In the genomic region with DNA sequence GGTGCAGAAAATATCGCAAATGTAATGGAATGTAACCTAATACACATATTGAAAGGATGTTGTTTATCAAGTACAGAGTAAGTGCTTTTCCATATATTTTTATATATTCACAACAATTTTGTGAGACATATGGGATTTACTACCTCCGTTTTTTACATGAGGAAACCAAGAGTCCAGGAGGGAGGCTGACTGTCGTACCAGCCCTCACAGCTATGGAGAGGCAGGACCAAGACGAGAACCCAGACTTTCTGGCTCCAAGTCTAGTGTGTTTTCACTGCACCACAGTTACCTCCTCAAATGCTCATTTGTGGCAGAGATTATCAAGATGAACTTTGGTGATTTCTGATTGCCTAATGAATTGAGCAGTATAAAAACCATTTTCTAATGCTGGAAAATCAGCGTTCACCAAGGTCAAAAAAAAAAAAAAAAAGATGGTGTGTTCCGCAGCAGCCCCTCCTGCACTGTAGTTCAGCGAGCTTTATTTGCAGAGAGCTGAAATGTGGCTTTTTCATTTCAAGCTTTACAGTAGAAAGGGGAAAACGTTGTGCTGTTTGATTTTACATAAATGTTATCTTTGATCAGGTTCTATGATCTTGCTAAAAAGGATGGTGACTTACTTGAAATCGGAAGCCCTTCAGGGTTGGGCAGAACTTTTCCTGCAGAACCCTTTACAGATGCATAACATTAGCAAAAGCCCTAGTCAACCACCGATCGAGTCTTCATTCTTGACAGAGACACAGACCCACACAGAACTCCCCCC, we compare ENCODE assay signal across 13 cellular contexts. TPM values are rescaled to one million over a fixed set of nuclear protein-coding genes. Genes with fewer than 3 reads are reported as not detected.
DNase-seq lines count a peak whose midpoint lies in the region; ATAC-seq, FAIRE-seq and TF ChIP-seq lines count a peak whose summit lies in the region.
"Had no signal": no experiment of that assay in that cellular context is flagged by ENCODE, and none has a peak within 500 bp of the region (broad histone marks: within the 10 kb centered on the region; RNA-seq: fewer than 3 reads in every experiment).

No MANE protein-coding gene starts in this region.

- H3K4me1 Mint-ChIP-seq in activated T-cell treated with anti-CD3 and anti-CD28 coated beads, Interleukin-2, amount 50 U/mL, for 24 hours (ENCODE audit: low read depth) = no peaks in the 10 kb centered on the region
- H3K4me1 Mint-ChIP-seq: natural killer cell had no signal

- no peaks in the 10 kb centered on the region for H3K79me2 ChIP-seq in GM23248 (ENCODE audit: insufficient read depth)
- no peaks in the 10 kb centered on the region for H3K79me2 ChIP-seq in keratinocyte (ENCODE audit: control insufficient read depth, insufficient read depth, low read length)

- no peaks in the 10 kb centered on the region for H3K36me3 ChIP-seq in GM23248 (ENCODE audit: low read depth)
- H3K36me3 ChIP-seq in Panc1 (ENCODE audit: control insufficient read depth, insufficient read depth, low read length) = no peaks in the 10 kb centered on the region; the same call in 1 of the 2 replicates
- peaks cover 1 to 6% of the 10 kb centered on the region in 2 experiments for H3K36me3 ChIP-seq in keratinocyte (ENCODE audit: control insufficient read depth in 2 of 2, extremely low read depth in 1 of 2, insufficient read depth in 2 of 2, low read length in 2 of 2)
- peaks cover 6 to 18% (median 12%) of the 10 kb centered on the region in 4 donors for H3K36me3 ChIP-seq in stomach

- no peak for TF ChIP-seq EP300 in stomach (IDR thresholded peaks at IDR 0.05)

- H3K27ac Mint-ChIP-seq in activated T-cell treated with anti-CD3 and anti-CD28 coated beads, Interleukin-2, amount 50 U/mL, for 24 hours = no peak overlapping the region
- H3K27ac Mint-ChIP-seq: natural killer cell had no signal

- H3K9me3 Mint-ChIP-seq in activated T-cell treated with anti-CD3 and anti-CD28 coated beads, Interleukin-2, amount 50 U/mL, for 24 hours = no peaks in the 10 kb centered on the region
- H3K9me3 Mint-ChIP-seq: natural killer cell had no signal

- FAIRE-seq in keratinocyte (lab: Jason Lieb, UNC) = no peak

- peak overlapping the region; percentile 9; the same call in 1 of the 2 replicates for H2AFZ ChIP-seq in GM23248
- H2AFZ ChIP-seq in keratinocyte (ENCODE audit: control insufficient read depth, low read length) = no peak overlapping the region

- H3K27me3 Mint-ChIP-seq in activated T-cell treated with anti-CD3 and anti-CD28 coated beads, Interleukin-2, amount 50 U/mL, for 24 hours = no peaks in the 10 kb centered on the region

- dilution Hi-C loops in keratinocyte (cut with MboI; ENCODE audit: extremely low pct_ligation_motif_present, low sequenced_read_pairs) = no loop called here

- H3K4me3 Mint-ChIP-seq in activated T-cell treated with anti-CD3 and anti-CD28 coated beads, Interleukin-2, amount 50 U/mL, for 24 hours = no peak overlapping the region
- H3K4me3 Mint-ChIP-seq: natural killer cell had no signal

- ATAC-seq in Panc1 = 0 out of 2 replicates have a peak, but pooled peaks have one; percentile 40
- ATAC-seq: natural killer cell had no signal

- in situ Hi-C loops in GM23248 (cut with MboI) (no loop called here), Panc1 (cut with HindIII; ENCODE audit: low pct_unique_long_range_greater_than_20kb, low sequenced_read_pairs) (no loop called here)

- no peaks in the 10 kb centered on the region for H3K9me3 ChIP-seq in GM23248 (ENCODE audit: low read depth)
- no peaks in the 10 kb centered on the region for H3K9me3 ChIP-seq in Panc1 (ENCODE audit: control insufficient read depth, insufficient read depth, low read depth, low read length)
- no peaks in the 10 kb centered on the region for H3K9me3 ChIP-seq in keratinocyte (ENCODE audit: control insufficient read depth, low read depth, low read length)
- no peaks in the 10 kb centered on the region for H3K9me3 ChIP-seq in stomach

- H3K4me3 ChIP-seq in GM23248 = no peak overlapping the region
- peak overlapping the region in 1 of 2 experiments; percentile 25; a peak in 2 of 4 replicates for H3K4me3 ChIP-seq in Panc1 (ENCODE audit: low read depth in 2 of 2, low read length in 2 of 2)
- H3K4me3 ChIP-seq in keratinocyte (ENCODE audit: control insufficient read depth in 2 of 3, extremely low read depth in 1 of 3, insufficient read depth in 2 of 3, low read depth in 1 of 3, low read length in 3 of 3) = no peak overlapping the region
- H3K4me3 ChIP-seq in stomach = no peak overlapping the region

- POLR2A ChIA-PET in Panc1 (lab: Charles Lee) = interaction anchor here (0.6 to 0.7 kb wide), 3 partner anchors 20 to 1056 kb away, joined by 3 to 8 read pairs (median 5); no protein-coding TSS in a partner anchor

- H4K20me1 ChIP-seq in GM23248 (ENCODE audit: insufficient read depth) = no peaks in the 10 kb centered on the region
- H4K20me1 ChIP-seq in keratinocyte (ENCODE audit: control insufficient read depth, extremely low read depth, insufficient read depth, low read length) = no peaks in the 10 kb centered on the region

- no peak for TF ChIP-seq CTCF in Panc1 (IDR thresholded peaks at IDR 0.05)
- no peak for TF ChIP-seq CTCF in keratinocyte (optimal IDR thresholded peaks at IDR 0.05 in 1 of 3, IDR thresholded peaks at IDR 0.05 in 1 of 3, conservative IDR thresholded peaks at IDR 0.05 in 1 of 3; ENCODE audit: extremely low read depth in 1 of 3, insufficient read depth in 2 of 3, low read length in 3 of 3)
- TF ChIP-seq CTCF in stomach (IDR thresholded peaks at IDR 0.05) = no peak

- CTCF ChIA-PET in Panc1 (lab: Charles Lee) = interaction anchor here (0.6 to 0.7 kb wide), 3 partner anchors 85 to 513 kb away, joined by 3 to 7 read pairs (median 5); no protein-coding TSS in a partner anchor

- TF ChIP-seq POLR2A in stomach (IDR thresholded peaks at IDR 0.05) = no peak

- H3K9me1 ChIP-seq in keratinocyte (ENCODE audit: control insufficient read depth, extremely low read depth, insufficient read depth, low read length) = no peaks in the 10 kb centered on the region

- DNase-seq in GM23248 (no peak), Panc1 (ENCODE audit: low read depth, low spot score) (no peak), keratinocyte (ENCODE audit: low read depth, low spot score) (no peak), stomach (no peak), DMS79 treated with DMSO at 0.1 percent for 48 hours (lab: John Stamatoyannopoulos, UW) (no peak)
- no peak for DNase-seq in activated T-cell treated with anti-CD3 and anti-CD28 coated beads, Interleukin-2, amount 50 U/mL, for 48 hours
- no peak for DNase-seq in activated T-cell treated with anti-CD3 and anti-CD28 coated beads, Interleukin-2, amount 50 U/mL, for 24 hours
- DNase-seq: activated CD4-positive, alpha-beta T cell treated with anti-CD3 and anti-CD28 coated beads for 4 hours; activated T-cell treated with anti-CD3 and anti-CD28 coated beads for 4 hours; natural killer cell; NCI-H526 treated with DMSO at 0.1 percent for 48 hours; stimulated activated naive CD4-positive, alpha-beta T cell; T-helper 1 cell had no signal

- H3K9ac ChIP-seq in GM23248 (0 out of 2 replicates have a peak overlapping the region, but pooled peaks have one; percentile 24), keratinocyte (ENCODE audit: control insufficient read depth, extremely low read depth, insufficient read depth, low read length) (no peak overlapping the region)

- peaks cover 36% of the 10 kb centered on the region for H3F3A ChIP-seq in GM23248 (ENCODE audit: insufficient read depth)

- H3K9me2 ChIP-seq in GM23248 (ENCODE audit: insufficient read depth) = no peaks in the 10 kb centered on the region

- H3K27ac ChIP-seq in GM23248 (peak overlapping the region; percentile 68; the same call in 1 of the 2 replicates), Panc1 (ENCODE audit: low read length) (peak overlapping the region; percentile 55), keratinocyte (ENCODE audit: control insufficient read depth, insufficient read depth, low read length) (no peak overlapping the region), stomach (peak overlapping the region; percentile 40 to 78 (median 59))

- no TSS peak for BruUV-seq in Panc1 (replicated peaks; lab: Mats Ljungman, UMichigan)

- peaks cover 35% of the 10 kb centered on the region for H3K36me3 Mint-ChIP-seq in activated T-cell treated with anti-CD3 and anti-CD28 coated beads, Interleukin-2, amount 50 U/mL, for 24 hours (ENCODE audit: low read depth)
- H3K36me3 Mint-ChIP-seq: natural killer cell had no signal

- H3K4me2 ChIP-seq in GM23248 (ENCODE audit: unreplicated experiment) (peak overlapping the region; percentile 29), keratinocyte (ENCODE audit: control insufficient read depth, extremely low read depth, insufficient read depth, low read depth, low read length) (peak overlapping the region; percentile 3)

- intact Hi-C loops in Panc1 (cut with micrococcal nuclease; ENCODE audit: unreplicated experiment) = no loop called here
- intact Hi-C loops in stomach (cut with DNase I; ENCODE audit: low total_unique reads) = no loop called here

- 66% methylated on average over 11 of the region's 11 CpGs for WGBS in GM23248 (ENCODE audit: low coverage in 1 of 2, low lambda C conversion rate in 2 of 2, missing lambda C conversion rate in 2 of 2), 2 experiments
- WGBS in stomach, 5 donors = 33 to 54% (median 42%) methylated on average over 11 of the region's 11 CpGs

- H3K4me1 ChIP-seq in GM23248 (ENCODE audit: insufficient read depth) (peaks cover 32% of the 10 kb centered on the region), Panc1 (ENCODE audit: control insufficient read depth, insufficient read depth, low read length) (peaks cover 41% of the 10 kb centered on the region), keratinocyte (ENCODE audit: control insufficient read depth, extremely low read depth, insufficient read depth, low read length) (peaks cover 33% of the 10 kb centered on the region), stomach (peaks cover 25 to 78% (median 48%) of the 10 kb centered on the region in 4 donors)

- H3K27me3 ChIP-seq in GM23248 (replicated peaks; ENCODE audit: insufficient read depth) = no peaks in the 10 kb centered on the region
- H3K27me3 ChIP-seq in Panc1 (ENCODE audit: control insufficient read depth, insufficient read depth, low read length) = no peaks in the 10 kb centered on the region
- H3K27me3 ChIP-seq in keratinocyte (ENCODE audit: control insufficient read depth, extremely low read depth, insufficient read depth, low read length) = no peaks in the 10 kb centered on the region
- no peaks in the 10 kb centered on the region for H3K27me3 ChIP-seq in stomach

RNA-seq across cellular contexts. Expression of a gene that starts 44.7 kb away (rescaled TPM):
- 28.1 and 35.2 TPM in 2 replicates for total RNA-seq in GM23248 (2014; rRNA removed; shearing (Covaris generic))
- polyA plus RNA-seq in GM23248 (2016; fragmentation: Nextera tagmentation; extraction: Ambion mirVana) (11.8 and 13.1 TPM in 2 replicates), keratinocyte (18.2 to 39.2 TPM (median 19.9 TPM) in 3 replicates), stomach (10 to 100 TPM in 2 of 3 donors, 1 to 10 TPM in 1; 5.0 to 29.8 (median 12.9) TPM)
- total RNA-seq in Panc1 (2021; ENCODE audit: unreplicated experiment) (67.9 TPM), stomach (10 to 100 TPM; 11.7 to 79.1 (median 29.6) TPM)
- 25.1 TPM for polyA plus RNA-seq in Panc1 (2012; ENCODE audit: insufficient read length)
- 169 TPM for polyA plus RNA-seq in keratinocyte (2011; ENCODE audit: low read depth)
- 8.5 and 15.1 TPM in 2 replicates for polyA plus RNA-seq in keratinocyte (2011; cell fraction: cytosol; rRNA removed)
- polyA plus RNA-seq in keratinocyte (2011; cell fraction: nucleus; rRNA removed) = 29.7 and 38.1 TPM in 2 replicates
- 11.3 and 33.3 TPM in 2 replicates for polyA plus RNA-seq in keratinocyte (2012; ENCODE audit: low replicate concordance)
- polyA minus RNA-seq in keratinocyte = 3.1 to 33.5 TPM (median 19.8 TPM) in 3 replicates
- 10.6 TPM for polyA minus RNA-seq in keratinocyte (2011; cell fraction: cytosol; rRNA and poly(A)+ RNA removed)
- polyA minus RNA-seq in keratinocyte (2011; cell fraction: nucleus; rRNA and poly(A)+ RNA removed) = 16.2 and 29.6 TPM in 2 replicates
